1 cellular context compared by ENCODE assay signal in the genomic region with DNA sequence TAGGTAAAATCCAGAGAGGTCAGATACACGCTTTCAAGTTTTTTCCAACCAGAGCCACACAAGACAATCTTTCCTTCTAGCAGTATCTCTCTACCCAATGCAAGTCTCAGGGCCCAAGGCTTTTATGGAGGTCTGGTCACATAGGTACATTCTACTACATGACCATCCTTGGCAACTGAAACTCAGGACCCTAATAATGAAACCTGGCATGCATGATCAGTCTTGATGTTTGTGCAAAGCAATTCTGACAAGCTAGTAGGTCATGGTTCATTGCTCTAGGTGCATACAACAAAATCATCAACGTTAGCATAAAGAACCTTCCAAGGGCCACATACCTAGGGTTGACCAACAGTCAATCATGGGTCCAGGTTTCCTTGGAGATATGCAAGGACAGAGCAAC.
TF ChIP-seq lines count a peak whose summit lies in the region.

No MANE protein-coding gene starts in this region.

TF ChIP-seq in GM12878, 131 proteins besides CTCF, POLR2A, EP300 and RAD21:
- peak; percentile 86; the same call in 1 of the 2 replicates for TF ChIP-seq PAX5 (IDR thresholded peaks at IDR 0.05; ENCODE audit: borderline replicate concordance, low read depth, low read length)
- TF ChIP-seq, protein P1, sequence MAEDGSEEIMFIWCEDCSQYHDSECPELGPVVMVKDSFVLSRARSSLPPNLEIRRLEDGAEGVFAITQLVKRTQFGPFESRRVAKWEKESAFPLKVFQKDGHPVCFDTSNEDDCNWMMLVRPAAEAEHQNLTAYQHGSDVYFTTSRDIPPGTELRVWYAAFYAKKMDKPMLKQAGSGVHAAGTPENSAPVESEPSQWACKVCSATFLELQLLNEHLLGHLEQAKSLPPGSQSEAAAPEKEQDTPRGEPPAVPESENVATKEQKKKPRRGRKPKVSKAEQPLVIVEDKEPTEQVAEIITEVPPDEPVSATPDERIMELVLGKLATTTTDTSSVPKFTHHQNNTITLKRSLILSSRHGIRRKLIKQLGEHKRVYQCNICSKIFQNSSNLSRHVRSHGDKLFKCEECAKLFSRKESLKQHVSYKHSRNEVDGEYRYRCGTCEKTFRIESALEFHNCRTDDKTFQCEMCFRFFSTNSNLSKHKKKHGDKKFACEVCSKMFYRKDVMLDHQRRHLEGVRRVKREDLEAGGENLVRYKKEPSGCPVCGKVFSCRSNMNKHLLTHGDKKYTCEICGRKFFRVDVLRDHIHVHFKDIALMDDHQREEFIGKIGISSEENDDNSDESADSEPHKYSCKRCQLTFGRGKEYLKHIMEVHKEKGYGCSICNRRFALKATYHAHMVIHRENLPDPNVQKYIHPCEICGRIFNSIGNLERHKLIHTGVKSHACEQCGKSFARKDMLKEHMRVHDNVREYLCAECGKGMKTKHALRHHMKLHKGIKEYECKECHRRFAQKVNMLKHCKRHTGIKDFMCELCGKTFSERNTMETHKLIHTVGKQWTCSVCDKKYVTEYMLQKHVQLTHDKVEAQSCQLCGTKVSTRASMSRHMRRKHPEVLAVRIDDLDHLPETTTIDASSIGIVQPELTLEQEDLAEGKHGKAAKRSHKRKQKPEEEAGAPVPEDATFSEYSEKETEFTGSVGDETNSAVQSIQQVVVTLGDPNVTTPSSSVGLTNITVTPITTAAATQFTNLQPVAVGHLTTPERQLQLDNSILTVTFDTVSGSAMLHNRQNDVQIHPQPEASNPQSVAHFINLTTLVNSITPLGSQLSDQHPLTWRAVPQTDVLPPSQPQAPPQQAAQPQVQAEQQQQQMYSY (CRISPR knock-in tag; IDR thresholded peaks at IDR 0.05) = no peak
